ENCODE assay signal across 16 cellular contexts in the genomic region with DNA sequence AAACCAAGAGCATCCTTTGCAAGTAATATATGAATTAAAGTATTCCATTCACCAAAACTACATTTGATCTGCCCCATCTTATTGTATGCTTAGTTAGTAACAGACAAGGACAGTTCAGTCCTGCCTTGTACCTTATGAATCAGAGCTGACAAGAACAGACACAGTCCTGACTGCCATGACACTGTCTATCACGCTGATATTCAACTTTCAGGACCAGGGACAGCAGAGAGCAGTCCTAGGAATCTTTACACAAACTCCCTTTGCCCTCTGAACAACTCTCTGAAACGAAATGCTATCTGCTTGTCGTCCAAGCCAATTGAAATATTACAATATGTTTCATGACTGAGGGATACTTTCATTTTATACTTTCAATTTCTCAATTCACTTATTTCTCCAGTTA.
DNase-seq lines count a peak whose midpoint lies in the region; ATAC-seq and TF ChIP-seq lines count a peak whose summit lies in the region.
"Had no signal": no experiment of that assay in that cellular context is flagged by ENCODE, and none has a peak within 500 bp of the region (broad histone marks: within the 10 kb centered on the region; RNA-seq: fewer than 3 reads in every experiment).

No MANE protein-coding gene starts in this region.

- no peak overlapping the region for H3K27ac Mint-ChIP-seq in progenitor cell of endocrine pancreas
- H3K27ac Mint-ChIP-seq: activated B cell treated with CpG ODN at 0.5 μM for 24 hours; naive thymus-derived CD4-positive, alpha-beta T cell had no signal

- CTCF ChIA-PET in RWPE1 (lab: Yijun Ruan, JAX), result interaction anchor here (0.7 kb wide), 1 partner anchor 13 kb away, joined by 5 read pairs; no protein-coding TSS in a partner anchor

- peak; percentile 26 for DNase-seq in DMS 273 (lab: John Stamatoyannopoulos, UW; ENCODE audit: unreplicated experiment)
- no peak for DNase-seq in DMS 273 treated with DMSO at 0.1 percent for 48 hours (lab: John Stamatoyannopoulos, UW)
- peak; percentile 5 for DNase-seq in RWPE1 (ENCODE audit: low spot score)
- peak; percentile 0 for DNase-seq in fibroblast of pulmonary artery (ENCODE audit: low read depth)
- peak; percentile 30 for DNase-seq in progenitor cell of endocrine pancreas (ENCODE audit: low spot score, unreplicated experiment)
- no peak for DNase-seq in SHP77 (lab: John Stamatoyannopoulos, UW)
- DNase-seq in DMS114 treated with DMSO at 0.1 percent for 48 hours (lab: John Stamatoyannopoulos, UW; ENCODE audit: unreplicated experiment), result no peak
- DNase-seq: activated B cell treated with CpG ODN at 0.5 μM for 24 hours; activated T-cell treated with anti-CD3 and anti-CD28 coated beads, Interleukin-2, amount 50 U/mL, for 4 hours; aorta; KG1; naive thymus-derived CD4-positive, alpha-beta T cell; small intestine; thyroid gland had no signal

- no peaks in the 10 kb centered on the region for H3K36me3 Mint-ChIP-seq in progenitor cell of endocrine pancreas (ENCODE audit: insufficient read depth)
- H3K36me3 Mint-ChIP-seq: naive thymus-derived CD4-positive, alpha-beta T cell had no signal

- H3K4me3 ChIP-seq in fibroblast of pulmonary artery (replicated peaks; ENCODE audit: low read depth, low read length), result no peak overlapping the region
- H3K4me3 ChIP-seq: thyroid gland had no signal

- TF ChIP-seq CTCF in RWPE1 (conservative IDR thresholded peaks at IDR 0.05; ENCODE audit: low read depth), result no peak
- no peak for TF ChIP-seq CTCF in fibroblast of pulmonary artery (IDR thresholded peaks at IDR 0.05; ENCODE audit: low read length, missing control alignments)
- no peak for TF ChIP-seq CTCF in progenitor cell of endocrine pancreas (IDR thresholded peaks at IDR 0.05; ENCODE audit: unreplicated experiment)

- no peak overlapping the region for H3K27ac ChIP-seq in RWPE1
- H3K27ac ChIP-seq: 22Rv1, thyroid gland had no signal

- POLR2A ChIA-PET in RWPE1 (lab: Yijun Ruan, JAX; ENCODE audit: low non-redundant PET), result no interaction called here

- H3K4me3 Mint-ChIP-seq in progenitor cell of endocrine pancreas (ENCODE audit: low read depth), result no peak overlapping the region
- H3K4me3 Mint-ChIP-seq: activated B cell treated with CpG ODN at 0.5 μM for 24 hours; activated T-cell treated with anti-CD3 and anti-CD28 coated beads, Interleukin-2, amount 50 U/mL, for 4 hours; naive thymus-derived CD4-positive, alpha-beta T cell had no signal

- ATAC-seq in GM18517 (IDR thresholded peaks at IDR 0.05; ENCODE audit: unreplicated experiment), result no peak
- ATAC-seq: activated T-cell treated with anti-CD3 and anti-CD28 coated beads, Interleukin-2, amount 50 U/mL, for 4 hours; naive thymus-derived CD4-positive, alpha-beta T cell had no signal

- peaks cover 4% of the 10 kb centered on the region for H3K27me3 Mint-ChIP-seq in progenitor cell of endocrine pancreas
- H3K27me3 Mint-ChIP-seq: activated B cell treated with CpG ODN at 0.5 μM for 24 hours; naive thymus-derived CD4-positive, alpha-beta T cell had no signal

- no peaks in the 10 kb centered on the region for H3K9me3 Mint-ChIP-seq in progenitor cell of endocrine pancreas (ENCODE audit: low read depth)
- H3K9me3 Mint-ChIP-seq: activated B cell treated with CpG ODN at 0.5 μM for 24 hours; activated T-cell treated with anti-CD3 and anti-CD28 coated beads, Interleukin-2, amount 50 U/mL, for 4 hours had no signal

- no peaks in the 10 kb centered on the region for H3K4me1 Mint-ChIP-seq in progenitor cell of endocrine pancreas (ENCODE audit: low read depth)
- H3K4me1 Mint-ChIP-seq: activated B cell treated with CpG ODN at 0.5 μM for 24 hours; naive thymus-derived CD4-positive, alpha-beta T cell had no signal

Comparison
In these comparisons a context has a peak if more than half of its experiments do, and no peak if none do; other contexts are left out.
1. DNase-seq: peak in DMS 273 (single experiment), RWPE1 (single experiment), fibroblast of pulmonary artery (single experiment) and progenitor cell of endocrine pancreas (single experiment); none in DMS 273 treated with DMSO at 0.1 percent for 48 hours (single experiment), SHP77 (0 of 2) and DMS114 treated with DMSO at 0.1 percent for 48 hours (single experiment).